Comparison of ENCODE assay signal across 28 cellular contexts in genomic region chr20:64047046-64047389, GRCh38. TPM values are rescaled to one million over a fixed set of nuclear protein-coding genes. Genes with fewer than 3 reads are reported as not detected.
DNase-seq lines count a peak whose midpoint lies in the region; ATAC-seq and TF ChIP-seq lines count a peak whose summit lies in the region.
"Had no signal": no experiment of that assay in that cellular context is flagged by ENCODE, and none has a peak within 500 bp of the region (broad histone marks: within the 10 kb centered on the region; RNA-seq: fewer than 3 reads in every experiment).

No MANE protein-coding gene starts in this region.

- peaks cover 20% of the 10 kb centered on the region for H3K27me3 Mint-ChIP-seq in central memory CD8-positive, alpha-beta T cell
- H3K27me3 Mint-ChIP-seq in T-helper 2 cell treated with Interferon-gamma antibody and Interleukin-4, amounts not matched to agents 5 μg/mL and 100 μg/mL, for 36 hours (ENCODE audit: low read depth): peaks cover 42% of the 10 kb centered on the region

- DNase-seq in HCT116 (ENCODE audit: low read depth, low spot score): no peak
- DNase-seq in central memory CD8-positive, alpha-beta T cell (ENCODE audit: low spot score in 2 of 2): no peak
- DNase-seq in lower lobe of right lung: no peak
- DNase-seq in stomach: no peak
- DNase-seq in aorta: no peak
- no peak for DNase-seq in NCI-H510A treated with DMSO at 0.1 percent for 48 hours (lab: John Stamatoyannopoulos, UW)
- no peak for DNase-seq in activated CD4-positive, alpha-beta T cell treated with anti-CD3 and anti-CD28 coated beads for 1 hour
- DNase-seq in T-helper 2 cell treated with Interferon-gamma antibody and Interleukin-4, amounts not matched to agents 5 μg/mL and 100 μg/mL, for 36 hours (ENCODE audit: low spot score): no peak
- DNase-seq: activated CD4-positive, alpha-beta T cell treated with anti-CD3 and anti-CD28 coated beads, Interleukin-2, amount 50 U/mL, for 1 hour; activated CD8-positive, alpha-beta memory T cell treated with anti-CD3 and anti-CD28 coated beads, Interleukin-2, amount 50 U/mL, for 48 hours; activated naive CD8-positive, alpha-beta T cell treated with anti-CD3 and anti-CD28 coated beads, Interleukin-2, amount 50 U/mL, for 24 hours; colonic mucosa; NCI-H2081; NCI-H446 treated with DMSO at 0.1 percent for 48 hours; NK-92 treated with Interleukin-12 subunit alpha and Interleukin-12 subunit beta, amount 100 ng/mL, for 24 hours; Peyer's patch; stimulated activated CD4-positive, alpha-beta T cell treated with anti-CD3 and anti-CD28 coated beads, Interleukin-4, amount 100 ng/mL, for 24 hours; stimulated activated naive CD8-positive, alpha-beta T cell treated with anti-CD3 and anti-CD28 coated beads, Interleukin-15, amount 100 ng/mL, for 72 hours; T-helper 2 cell had no signal

- H3K36me3 Mint-ChIP-seq in central memory CD8-positive, alpha-beta T cell (ENCODE audit: insufficient read depth): peaks cover 8% of the 10 kb centered on the region
- no peaks in the 10 kb centered on the region for H3K36me3 Mint-ChIP-seq in T-helper 2 cell treated with Interferon-gamma antibody and Interleukin-4, amounts not matched to agents 5 μg/mL and 100 μg/mL, for 36 hours (ENCODE audit: low read depth)
- H3K36me3 Mint-ChIP-seq: brain, neural progenitor cell had no signal

- H3K4me2 ChIP-seq in HCT116 (ENCODE audit: low read length): no peak overlapping the region

- H3K27ac ChIP-seq in HCT116 (ENCODE audit: low read depth, low read length) (no peak overlapping the region), lower lobe of right lung (peak overlapping the region; percentile 56), stomach (no peak overlapping the region), aorta (ENCODE audit: low read depth in 1 of 2, low read length in 2 of 2) (no peak overlapping the region)
- H3K27ac ChIP-seq: C4-2B, colonic mucosa, neural progenitor cell, Peyer's patch, VCaP had no signal

- POLR2A ChIA-PET in HCT116 (lab: Charles Lee): interaction anchor here (0.7 kb wide), 1 partner anchor 9 kb away, joined by 3 read pairs; no protein-coding TSS in a partner anchor

- TF ChIP-seq POLR2A in HCT116 (IDR thresholded peaks at IDR 0.05; ENCODE audit: borderline replicate concordance, extremely low read depth, insufficient read depth, insufficient read length): no peak
- no peak for TF ChIP-seq POLR2A in stomach (IDR thresholded peaks at IDR 0.05)

- TF ChIP-seq CTCF in HCT116 (IDR thresholded peaks at IDR 0.05 in 2 of 3, conservative IDR thresholded peaks at IDR 0.05 in 1 of 3; ENCODE audit: borderline replicate concordance in 1 of 3, insufficient read depth in 1 of 3, low read depth in 2 of 3, low read length in 2 of 3) (no peak), lower lobe of right lung (IDR thresholded peaks at IDR 0.05) (no peak), stomach (IDR thresholded peaks at IDR 0.05) (no peak)

- H3K9me3 ChIP-seq in HCT116 (ENCODE audit: control insufficient read depth in 1 of 2, insufficient read depth in 1 of 2, low read depth in 1 of 2, low read length in 2 of 2) (no peaks in the 10 kb centered on the region), lower lobe of right lung (no peaks in the 10 kb centered on the region), stomach (no peaks in the 10 kb centered on the region), aorta (ENCODE audit: control insufficient read depth, low read length) (no peaks in the 10 kb centered on the region)
- H3K9me3 ChIP-seq: colonic mucosa, Peyer's patch had no signal

- intact Hi-C loops in HCT116 (cut with micrococcal nuclease): no loop called here
- intact Hi-C loops in lower lobe of right lung (cut with DNase I): no loop called here
- intact Hi-C loops in stomach (cut with DNase I; ENCODE audit: low total_unique reads): no loop called here
- intact Hi-C loops in aorta (cut with DNase I): no loop called here

- H3K4me3 ChIP-seq in HCT116 (replicated peaks in 1 of 2; ENCODE audit: low read depth in 1 of 2, low read length in 2 of 2) (no peak overlapping the region), lower lobe of right lung (peak overlapping the region; percentile 58), stomach (peak overlapping the region; percentile 24 to 47 (median 35)), aorta (ENCODE audit: low read length in 2 of 2) (no peak overlapping the region)
- H3K4me3 ChIP-seq: colonic mucosa, neural progenitor cell had no signal

- no peak for TF ChIP-seq RAD21 in HCT116 (IDR thresholded peaks at IDR 0.05; ENCODE audit: low read depth)

- no peaks in the 10 kb centered on the region for H3K79me2 ChIP-seq in HCT116 (ENCODE audit: insufficient read depth, low read length)

- H3K27me3 ChIP-seq in HCT116 (ENCODE audit: insufficient read depth, low read length): no peaks in the 10 kb centered on the region
- peaks cover 68% of the 10 kb centered on the region for H3K27me3 ChIP-seq in lower lobe of right lung (ENCODE audit: low read depth)
- peaks cover 33 to 99% (median 73%) of the 10 kb centered on the region in 3 donors for H3K27me3 ChIP-seq in stomach
- no peaks in the 10 kb centered on the region for H3K27me3 ChIP-seq in aorta (ENCODE audit: control insufficient read depth in 1 of 2, insufficient read depth in 2 of 2, low read length in 1 of 2)

- no peaks in the 10 kb centered on the region for H3K36me3 ChIP-seq in HCT116 (ENCODE audit: control insufficient read depth in 1 of 2, insufficient read depth in 2 of 2, low read length in 2 of 2)
- no peaks in the 10 kb centered on the region for H3K36me3 ChIP-seq in lower lobe of right lung
- H3K36me3 ChIP-seq in stomach: no peaks in the 10 kb centered on the region
- no peaks in the 10 kb centered on the region for H3K36me3 ChIP-seq in aorta (ENCODE audit: control insufficient read depth in 1 of 2, insufficient read depth in 2 of 2, low read length in 1 of 2)
- H3K36me3 ChIP-seq: colonic mucosa, neural progenitor cell, Peyer's patch had no signal

- TF ChIP-seq EP300 in stomach (IDR thresholded peaks at IDR 0.05): no peak

- H2AFZ ChIP-seq in HCT116 (ENCODE audit: low read depth, low read length, poor library complexity, severe bottlenecking): no peak overlapping the region
- H2AFZ ChIP-seq: neural progenitor cell had no signal

- BruUV-seq in HCT116 (replicated peaks; lab: Mats Ljungman, UMichigan): TSS peak; percentile 60

- ATAC-seq in HCT116 (no peak), lower lobe of right lung (no peak), aorta (ENCODE audit: low FRiP score) (no peak)
- no peak for ATAC-seq in central memory CD8-positive, alpha-beta T cell (replicated peaks; ENCODE audit: extremely low read depth, poor library complexity, severe bottlenecking)
- ATAC-seq: activated naive CD8-positive, alpha-beta T cell treated with anti-CD3 and anti-CD28 coated beads, Interleukin-2, amount 50 U/mL, for 24 hours; GM23338; left lobe of liver; stimulated activated naive CD8-positive, alpha-beta T cell treated with anti-CD3 and anti-CD28 coated beads, Interleukin-15, amount 100 ng/mL, for 72 hours had no signal

- H3K27ac Mint-ChIP-seq in central memory CD8-positive, alpha-beta T cell (ENCODE audit: low read depth): peak overlapping the region; percentile 77
- no peak overlapping the region for H3K27ac Mint-ChIP-seq in T-helper 2 cell treated with Interferon-gamma antibody and Interleukin-4, amounts not matched to agents 5 μg/mL and 100 μg/mL, for 36 hours
- H3K27ac Mint-ChIP-seq: activated naive CD8-positive, alpha-beta T cell treated with anti-CD3 and anti-CD28 coated beads, Interleukin-2, amount 50 U/mL, for 24 hours; GM23338; neural progenitor cell; progenitor cell of endocrine pancreas had no signal

- CTCF ChIA-PET in HCT116 (lab: Charles Lee): interaction anchor here (1.1 kb wide), 1 partner anchor 8 kb away, joined by 3 read pairs; no protein-coding TSS in a partner anchor

- peaks cover 15% of the 10 kb centered on the region for H3K4me1 Mint-ChIP-seq in central memory CD8-positive, alpha-beta T cell
- H3K4me1 Mint-ChIP-seq in T-helper 2 cell treated with Interferon-gamma antibody and Interleukin-4, amounts not matched to agents 5 μg/mL and 100 μg/mL, for 36 hours (ENCODE audit: low read depth): peaks cover 16% of the 10 kb centered on the region
- H3K4me1 Mint-ChIP-seq: neural progenitor cell had no signal

- WGBS in stomach, 5 donors: 74 to 89% (median 84%) methylated on average over 8 of the region's 8 CpGs
- WGBS in aorta, 2 donors: 78 to 79% methylated on average over 8 of the region's 8 CpGs

- H3K4me1 ChIP-seq in HCT116 (ENCODE audit: control insufficient read depth in 1 of 2, insufficient read depth in 2 of 2, low read length in 2 of 2) (peaks cover 27 to 34% of the 10 kb centered on the region in 2 experiments), lower lobe of right lung (peaks cover 4% of the 10 kb centered on the region), stomach (peaks cover 21 to 30% (median 25%) of the 10 kb centered on the region in 4 donors), aorta (ENCODE audit: control insufficient read depth in 1 of 2, insufficient read depth in 2 of 2, low read length in 2 of 2) (no peaks in the 10 kb centered on the region)
- H3K4me1 ChIP-seq: colonic mucosa had no signal

- H3K4me3 Mint-ChIP-seq in central memory CD8-positive, alpha-beta T cell: peak overlapping the region; percentile 16
- no peak overlapping the region for H3K4me3 Mint-ChIP-seq in T-helper 2 cell treated with Interferon-gamma antibody and Interleukin-4, amounts not matched to agents 5 μg/mL and 100 μg/mL, for 36 hours
- H3K4me3 Mint-ChIP-seq: activated naive CD8-positive, alpha-beta T cell treated with anti-CD3 and anti-CD28 coated beads, Interleukin-2, amount 50 U/mL, for 24 hours; GM23338 had no signal

- no peaks in the 10 kb centered on the region for H3K9me2 ChIP-seq in HCT116 (ENCODE audit: insufficient read depth)

- H3K9me3 Mint-ChIP-seq in central memory CD8-positive, alpha-beta T cell: no peaks in the 10 kb centered on the region
- no peaks in the 10 kb centered on the region for H3K9me3 Mint-ChIP-seq in T-helper 2 cell treated with Interferon-gamma antibody and Interleukin-4, amounts not matched to agents 5 μg/mL and 100 μg/mL, for 36 hours
- H3K9me3 Mint-ChIP-seq: activated naive CD8-positive, alpha-beta T cell treated with anti-CD3 and anti-CD28 coated beads, Interleukin-2, amount 50 U/mL, for 24 hours; GM23338; neural progenitor cell; stimulated activated naive CD8-positive, alpha-beta T cell treated with anti-CD3 and anti-CD28 coated beads, Interleukin-15, amount 100 ng/mL, for 72 hours had no signal

- H3K9ac ChIP-seq in HCT116 (ENCODE audit: low read length): no peak overlapping the region
- H3K9ac ChIP-seq: neural progenitor cell had no signal

- H4K20me1 ChIP-seq in HCT116 (ENCODE audit: insufficient read depth): no peaks in the 10 kb centered on the region

- RAD21 ChIA-PET in HCT116 (lab: Charles Lee; ENCODE audit: low non-redundant PET in 1 of 2, low total read pairs in 2 of 2, uncharacterized antibody in 2 of 2, unreplicated experiment in 2 of 2): no interaction called here

RNA-seq across cellular contexts. Expression of gene SOX18, which starts 2.4 kb away (rescaled TPM):
- 3.3 TPM for total RNA-seq in HCT116 (2021; ENCODE audit: unreplicated experiment)
- 1.2 and 1.8 TPM in 2 replicates for polyA plus RNA-seq in HCT116 (2012)
- 48.3 TPM for total RNA-seq in lower lobe of right lung
- total RNA-seq in stomach: 10 to 100 TPM in 2 of 5 donors, 1 to 10 TPM in 2, under 1 TPM in 1; 0.58 to 26.6 (median 8.9) TPM
- polyA plus RNA-seq in stomach: 10 to 100 TPM in 1 of 3 donors, 1 to 10 TPM in 2; 6.2 to 15.2 (median 8.4) TPM
- total RNA-seq in aorta: 100 to 1,000 TPM in 1 of 2 donors, 10 to 100 TPM in 1; 43.2 to 186 TPM
- polyA plus RNA-seq in aorta: 1 to 10 TPM; 1.3 to 2.6 TPM
- total RNA-seq: progenitor cell of endocrine pancreas, SK-MEL-5 had no signal
- polyA plus RNA-seq: AG04450, GM23338 had no signal

RNA-seq across cellular contexts. Expression of gene C20orf204, which starts 11.0 kb away (rescaled TPM):
- total RNA-seq in HCT116 (2021; ENCODE audit: unreplicated experiment): 2.5 TPM
- polyA plus RNA-seq in HCT116 (2012): 0.47 and 0.61 TPM in 2 replicates
- total RNA-seq in lower lobe of right lung: 1.2 TPM
- 1 to 10 TPM in 1 of 5 donors, not detected in 4; 1.7 TPM for total RNA-seq in stomach
- polyA plus RNA-seq in stomach: 1 to 10 TPM in 2 of 3 donors, under 1 TPM in 1; 0.62 to 3.4 (median 1.4) TPM
- 1 to 10 TPM; 1.7 to 2.8 TPM for total RNA-seq in aorta
- polyA plus RNA-seq in aorta: 1 to 10 TPM in 1 of 2 donors, not detected in 1; 2.1 TPM

RNA-seq across cellular contexts. Expression of gene TCEA2, which starts 16.0 kb away (rescaled TPM):
- total RNA-seq in HCT116 (2021; ENCODE audit: unreplicated experiment): 29.7 TPM
- 37.7 and 40.4 TPM in 2 replicates for polyA plus RNA-seq in HCT116 (2012)
- total RNA-seq in lower lobe of right lung: 38.8 TPM
- 10 to 100 TPM in 4 of 5 donors, 1 to 10 TPM in 1; 3.1 to 30.7 (median 22.8) TPM for total RNA-seq in stomach
- polyA plus RNA-seq in stomach: 10 to 100 TPM; 21.0 to 35.5 (median 30.4) TPM
- 10 to 100 TPM; 45.5 to 71.1 TPM for total RNA-seq in aorta
- 10 to 100 TPM; 26.2 to 80.1 TPM for polyA plus RNA-seq in aorta

RNA-seq across cellular contexts. Expression of gene RGS19, which starts 32.3 kb away (rescaled TPM):
- total RNA-seq in HCT116 (2021; ENCODE audit: unreplicated experiment) (21.4 TPM), lower lobe of right lung (57.5 TPM), stomach (10 to 100 TPM in 1 of 5 donors, 1 to 10 TPM in 1, not detected in 3; 3.1 to 10.1 TPM), aorta (10 to 100 TPM; 19.0 to 20.1 TPM)
- 18.1 and 21.4 TPM in 2 replicates for polyA plus RNA-seq in HCT116 (2012)
- polyA plus RNA-seq in stomach (10 to 100 TPM in 2 of 3 donors, 1 to 10 TPM in 1; 8.1 to 17.2 (median 13.1) TPM), aorta (10 to 100 TPM; 10.8 to 23.8 TPM)

RNA-seq across cellular contexts. Expression of gene OPRL1, which starts 32.9 kb away (rescaled TPM):
- 1.6 TPM for total RNA-seq in HCT116 (2021; ENCODE audit: unreplicated experiment)
- 1.6 and 1.7 TPM in 2 replicates for polyA plus RNA-seq in HCT116 (2012)
- total RNA-seq in lower lobe of right lung: 2.6 TPM
- 1 to 10 TPM in 1 of 5 donors, under 1 TPM in 1, not detected in 3; 0.55 to 4.7 TPM for total RNA-seq in stomach
- polyA plus RNA-seq in stomach: under 1 TPM in 2 of 3 donors, not detected in 1; 0.18 to 0.25 TPM
- total RNA-seq in aorta: 1 to 10 TPM in 1 of 2 donors, under 1 TPM in 1; 0.78 to 2.9 TPM
- polyA plus RNA-seq in aorta: 1 to 10 TPM in 1 of 2 donors, under 1 TPM in 1; 0.72 to 1.1 TPM

Comparison
In these comparisons a context has a peak if more than half of its experiments do, and no peak if none do; other contexts are left out.
1. H3K4me3 ChIP-seq: peak in lower lobe of right lung (single experiment) and stomach (4 of 4); none in HCT116 (0 of 2) and aorta (0 of 2).